In the genomic region with DNA sequence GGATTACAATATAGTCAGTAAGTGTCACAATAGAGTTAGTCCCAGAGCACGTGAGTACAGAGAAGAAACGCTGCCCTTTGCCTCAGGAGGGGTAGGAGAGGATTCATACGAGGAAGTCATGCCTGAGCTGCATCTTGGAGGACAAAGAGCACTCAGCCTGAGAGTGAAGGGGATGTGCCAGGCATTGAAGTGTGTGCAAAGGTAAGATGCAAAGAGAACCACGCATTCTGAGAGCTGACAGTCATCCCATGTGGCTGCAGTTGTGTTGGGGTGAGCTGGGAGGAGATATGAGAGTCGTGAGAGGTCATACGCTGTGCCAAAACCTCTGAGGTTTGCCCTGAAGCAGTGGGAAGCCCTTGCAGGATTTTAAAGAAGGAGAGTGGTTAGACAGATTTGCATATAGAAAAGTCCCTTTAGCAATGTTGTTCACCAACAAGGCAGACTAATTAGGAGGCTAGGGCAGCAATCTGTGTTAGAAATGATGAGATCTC, we compare ENCODE assay signal across 8 cellular contexts.
DNase-seq lines count a peak whose midpoint lies in the region; ATAC-seq and TF ChIP-seq lines count a peak whose summit lies in the region.

No MANE protein-coding gene starts in this region.

- TF ChIP-seq POLR2A in stomach (IDR thresholded peaks at IDR 0.05) = no peak

- H3K27me3 Mint-ChIP-seq in memory B cell = no peaks in the 10 kb centered on the region
- no peaks in the 10 kb centered on the region for H3K27me3 Mint-ChIP-seq in endodermal cell (ENCODE audit: insufficient read depth)

- H3K9me3 Mint-ChIP-seq in memory B cell = no peaks in the 10 kb centered on the region
- no peaks in the 10 kb centered on the region for H3K9me3 Mint-ChIP-seq in endodermal cell

- peaks cover 0 to 20% (median 12%) of the 10 kb centered on the region in 4 donors for H3K4me1 ChIP-seq in stomach
- H3K4me1 ChIP-seq in psoas muscle = peaks cover 16% of the 10 kb centered on the region
- H3K4me1 ChIP-seq in endodermal cell (ENCODE audit: control insufficient read depth, insufficient read depth, low read length) = peaks cover 3% of the 10 kb centered on the region

- H3K4me1 Mint-ChIP-seq in memory B cell = peaks cover 31% of the 10 kb centered on the region
- H3K4me1 Mint-ChIP-seq in endodermal cell = no peaks in the 10 kb centered on the region

- no peaks in the 10 kb centered on the region for H3K36me3 ChIP-seq in stomach
- H3K36me3 ChIP-seq in psoas muscle (ENCODE audit: insufficient read depth in 1 of 2, low read depth in 1 of 2) = no peaks in the 10 kb centered on the region
- no peaks in the 10 kb centered on the region for H3K36me3 ChIP-seq in endodermal cell (ENCODE audit: control insufficient read depth, insufficient read depth, low read length)

- DNase-seq in memory B cell (ENCODE audit: low spot score in 2 of 2) = peak in 1 of 2 donors; percentile 28
- DNase-seq in stomach = no peak
- no peak for DNase-seq in psoas muscle
- DNase-seq in SW480 (ENCODE audit: low spot score) = no peak
- no peak for DNase-seq in endodermal cell

- 63 to 80% (median 78%) methylated on average over 6 of the region's 6 CpGs for WGBS in stomach, 5 donors
- 55 to 71% (median 68%) methylated on average over 6 of the region's 6 CpGs for WGBS in psoas muscle, 3 donors
- 85 to 92% methylated on average over 5 to 6 of the region's 6 CpGs for WGBS in endodermal cell (ENCODE audit: insufficient coverage in 1 of 2, insufficient read length in 1 of 2), 2 experiments

- no peak overlapping the region for H3K4me3 ChIP-seq in stomach
- no peak overlapping the region for H3K4me3 ChIP-seq in psoas muscle
- no peak overlapping the region for H3K4me3 ChIP-seq in endodermal cell (ENCODE audit: low read length)

- H3K27ac ChIP-seq in stomach = no peak overlapping the region
- H3K27ac ChIP-seq in psoas muscle = no peak overlapping the region
- H3K27ac ChIP-seq in endodermal cell (ENCODE audit: low read depth, low read length) = no peak overlapping the region

- intact Hi-C loops in stomach (cut with DNase I; ENCODE audit: low total_unique reads) = no loop called here
- intact Hi-C loops in psoas muscle (cut with DNase I) = loop anchor here (10.0 kb wide), 4 partner anchors 52 to 208 kb away; no protein-coding TSS in a partner anchor

- no peak overlapping the region for H3K4me3 Mint-ChIP-seq in memory B cell
- H3K4me3 Mint-ChIP-seq in endodermal cell = no peak overlapping the region

- TF ChIP-seq EP300 in stomach (IDR thresholded peaks at IDR 0.05) = no peak

- H3K27ac Mint-ChIP-seq in memory B cell (no peak overlapping the region), endodermal cell (no peak overlapping the region)

- H3K27me3 ChIP-seq in stomach = no peaks in the 10 kb centered on the region
- no peaks in the 10 kb centered on the region for H3K27me3 ChIP-seq in psoas muscle (ENCODE audit: insufficient read depth in 3 of 3, low read length in 2 of 3)
- H3K27me3 ChIP-seq in endodermal cell (ENCODE audit: control insufficient read depth, insufficient read depth, low read length, poor library complexity, severe bottlenecking) = no peaks in the 10 kb centered on the region

- H3K36me3 Mint-ChIP-seq in memory B cell = peaks cover 12% of the 10 kb centered on the region
- no peaks in the 10 kb centered on the region for H3K36me3 Mint-ChIP-seq in endodermal cell (ENCODE audit: low read depth)

- ATAC-seq in GM18858 (IDR thresholded peaks at IDR 0.05; ENCODE audit: unreplicated experiment) (peak; percentile 96), GM21367 (IDR thresholded peaks at IDR 0.05; ENCODE audit: unreplicated experiment) (peak; percentile 93), HG03175 (IDR thresholded peaks at IDR 0.05; ENCODE audit: unreplicated experiment) (peak; percentile 97), memory B cell (ENCODE audit: low read depth) (peak; percentile 97), psoas muscle (no peak)

- TF ChIP-seq CTCF in stomach (IDR thresholded peaks at IDR 0.05) = no peak
- TF ChIP-seq CTCF in psoas muscle (IDR thresholded peaks at IDR 0.05) = no peak
- no peak for TF ChIP-seq CTCF in endodermal cell (conservative IDR thresholded peaks at IDR 0.05)

- no peak overlapping the region for H3K9ac ChIP-seq in endodermal cell (ENCODE audit: extremely low read depth, low read length, poor library complexity, severe bottlenecking)

- no peaks in the 10 kb centered on the region for H3K9me3 ChIP-seq in stomach
- no peaks in the 10 kb centered on the region for H3K9me3 ChIP-seq in psoas muscle
- H3K9me3 ChIP-seq in endodermal cell (ENCODE audit: control insufficient read depth, low read length) = no peaks in the 10 kb centered on the region

Comparison
In these comparisons a context has a peak if more than half of its experiments do, and no peak if none do; other contexts are left out.
1. ATAC-seq: peak in GM18858 (single experiment), GM21367 (single experiment), HG03175 (single experiment) and memory B cell (single experiment); none in psoas muscle (0 of 4).